8 cellular contexts compared by ENCODE assay signal in the genomic region with DNA sequence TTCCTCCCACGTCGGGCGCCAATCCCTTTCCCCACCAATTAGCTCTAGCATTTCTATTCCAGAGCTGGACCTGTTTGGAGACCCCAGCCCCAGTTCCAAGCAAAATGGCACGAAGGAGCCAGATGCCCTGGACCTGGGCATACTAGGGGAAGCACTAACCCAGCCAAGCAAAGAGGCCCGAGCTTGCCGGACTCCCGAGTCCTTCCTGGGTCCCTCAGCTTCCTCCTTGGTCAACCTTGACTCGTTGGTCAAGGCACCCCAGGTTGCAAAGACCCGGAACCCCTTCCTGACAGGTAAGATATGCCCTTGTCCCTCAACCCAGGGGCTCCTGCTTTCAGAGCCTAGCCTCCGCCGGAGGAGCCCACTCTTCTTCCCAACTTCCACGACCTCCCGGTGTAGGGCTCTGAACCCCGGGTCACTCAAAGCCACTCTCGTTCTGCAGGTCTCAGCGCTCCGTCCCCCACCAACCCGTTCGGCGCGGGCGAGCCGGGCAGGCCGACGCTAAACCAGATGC. TPM values are rescaled to one million over a fixed set of nuclear protein-coding genes. Genes with fewer than 3 reads are reported as not detected.
DNase-seq lines count a peak whose midpoint lies in the region; ATAC-seq, FAIRE-seq and TF ChIP-seq lines count a peak whose summit lies in the region.

No MANE protein-coding gene starts in this region.

- H3K79me1 ChIP-seq in trophoblast cell (ENCODE audit: low read length): peaks cover 9% of the 10 kb centered on the region

- CTCF ChIA-PET in Caco-2 (lab: Charles Lee) (interaction anchor here (0.6 to 3.2 kb wide), 19 partner anchors 9 to 454 kb away, joined by 3 to 35 read pairs (median 9); partner anchors contain the start of genes CACNA1G, EPN3, LRRC59 and LUC7L3), PC-3 (lab: Charles Lee) (interaction anchor here (0.6 to 1.2 kb wide), 2 partner anchors 84 to 153 kb away, joined by 3 to 5 read pairs; no protein-coding TSS in a partner anchor), endothelial cell of umbilical vein (lab: Charles Lee) (interaction anchor here (0.5 to 2.6 kb wide), 10 partner anchors 9 to 1586 kb away, joined by 3 to 12 read pairs (median 6); no protein-coding TSS in a partner anchor)

- H3K27me3 Mint-ChIP-seq in Caco-2 (ENCODE audit: insufficient read depth, unreplicated experiment): no peaks in the 10 kb centered on the region

- H3K9me2 ChIP-seq in PC-3 (replicated peaks; ENCODE audit: low read length): no peaks in the 10 kb centered on the region

- peaks cover 58% of the 10 kb centered on the region for H3K36me3 Mint-ChIP-seq in Caco-2 (ENCODE audit: insufficient read depth, unreplicated experiment)

- H2BK5ac ChIP-seq in trophoblast cell (ENCODE audit: low read depth, low read length, poor library complexity): no peak overlapping the region

- dilution Hi-C loops in endothelial cell of umbilical vein (cut with MboI; ENCODE audit: extremely low pct_ligation_motif_present, low sequenced_read_pairs): no loop called here

- H3K27ac ChIP-seq in PC-3 (ENCODE audit: low read length) (peak overlapping the region; percentile 84), endothelial cell of umbilical vein (ENCODE audit: insufficient read depth, low read depth, low read length) (no peak overlapping the region), trophoblast cell (ENCODE audit: low read depth, low read length) (no peak overlapping the region)

- H3K9me3 Mint-ChIP-seq in Caco-2 (ENCODE audit: unreplicated experiment): no peaks in the 10 kb centered on the region

- TF ChIP-seq CTCF in Caco-2 (IDR thresholded peaks at IDR 0.05; ENCODE audit: insufficient read depth in 1 of 2, low read depth in 1 of 2, low read length in 1 of 2, severe bottlenecking in 1 of 2, unreplicated experiment in 1 of 2) (no peak), PC-3 (conservative IDR thresholded peaks at IDR 0.05; ENCODE audit: low read depth, low read length) (no peak), endothelial cell of umbilical vein (IDR thresholded peaks at IDR 0.05; ENCODE audit: extremely low read depth in 1 of 2, insufficient read depth in 1 of 2, low read depth in 1 of 2, low read length in 2 of 2) (no peak)

- peak overlapping the region; percentile 40 for H3K14ac ChIP-seq in trophoblast cell (ENCODE audit: low read length)

- H3K4me3 ChIP-seq in Caco-2 (ENCODE audit: low read depth, low read length): peak overlapping the region; percentile 45
- peak overlapping the region; percentile 71 for H3K4me3 ChIP-seq in PC-3 (ENCODE audit: low read length)
- H3K4me3 ChIP-seq in endothelial cell of umbilical vein (replicated peaks in 1 of 3; ENCODE audit: insufficient read depth in 1 of 3, low read depth in 1 of 3, low read length in 3 of 3): peak overlapping the region in 2 of 3 experiments; percentile 16 to 46
- H3K4me3 ChIP-seq in trophoblast cell (ENCODE audit: low read depth, low read length): peak overlapping the region; percentile 72

- peak overlapping the region; percentile 89 for H3K4me2 ChIP-seq in PC-3 (ENCODE audit: low read length)
- H3K4me2 ChIP-seq in endothelial cell of umbilical vein (ENCODE audit: insufficient read depth, low read length): peak overlapping the region; percentile 78
- peak overlapping the region; percentile 90 for H3K4me2 ChIP-seq in trophoblast cell (ENCODE audit: low read length)

- H3K4me1 ChIP-seq in Caco-2: peaks cover 62% of the 10 kb centered on the region
- H3K4me1 ChIP-seq in PC-3 (ENCODE audit: insufficient read depth, low read length): peaks cover 25% of the 10 kb centered on the region
- peaks cover 10% of the 10 kb centered on the region for H3K4me1 ChIP-seq in endothelial cell of umbilical vein (ENCODE audit: control insufficient read depth, extremely low read depth, insufficient read depth, low read length)
- peaks cover 21% of the 10 kb centered on the region in 2 experiments for H3K4me1 ChIP-seq in trophoblast cell (ENCODE audit: control insufficient read depth in 1 of 2, insufficient read depth in 2 of 2, low read length in 2 of 2)

- H3K9me1 ChIP-seq in endothelial cell of umbilical vein (replicated peaks; ENCODE audit: control insufficient read depth, extremely low read depth, insufficient read depth, low read length): no peaks in the 10 kb centered on the region

- intact Hi-C loops in Caco-2 (cut with micrococcal nuclease; ENCODE audit: unreplicated experiment): loop anchor here (10.0 kb wide), 1 partner anchor 243 kb away; no protein-coding TSS in a partner anchor
- intact Hi-C loops in PC-3 (cut with micrococcal nuclease): no loop called here
- intact Hi-C loops in endothelial cell of umbilical vein (cut with micrococcal nuclease): loop anchor here (10.0 kb wide), 1 partner anchor 613 kb away; the partner anchor contains the start of gene NME1

- H3K9me3 ChIP-seq in Caco-2: no peaks in the 10 kb centered on the region
- H3K9me3 ChIP-seq in PC-3 (ENCODE audit: low read length): no peaks in the 10 kb centered on the region
- no peaks in the 10 kb centered on the region for H3K9me3 ChIP-seq in endothelial cell of umbilical vein (replicated peaks; ENCODE audit: control insufficient read depth, insufficient read depth, low read length)
- no peaks in the 10 kb centered on the region for H3K9me3 ChIP-seq in trophoblast cell (ENCODE audit: insufficient read depth, low read depth, low read length)

- peak overlapping the region; percentile 87 for H4K8ac ChIP-seq in trophoblast cell (ENCODE audit: low read depth, low read length)

- H3K36me3 ChIP-seq in Caco-2 (ENCODE audit: control insufficient read depth, insufficient read depth, low read length) (no peaks in the 10 kb centered on the region), PC-3 (ENCODE audit: low read depth, low read length) (peaks cover 8% of the 10 kb centered on the region; the same call in 1 of the 2 replicates), endothelial cell of umbilical vein (ENCODE audit: control insufficient read depth in 2 of 2, extremely low read depth in 1 of 2, insufficient read depth in 2 of 2, low read length in 2 of 2) (no peaks in the 10 kb centered on the region), trophoblast cell (ENCODE audit: control insufficient read depth in 1 of 2, insufficient read depth in 2 of 2, low read length in 2 of 2) (peaks cover 37 to 38% of the 10 kb centered on the region in 2 experiments)

- H2BK120ac ChIP-seq in trophoblast cell (ENCODE audit: insufficient read depth, low read length, poor library complexity): peak overlapping the region; percentile 40

- H3K4ac ChIP-seq in trophoblast cell (ENCODE audit: low read depth, low read length): no peak overlapping the region

- no peaks in the 10 kb centered on the region for H3K27me3 ChIP-seq in Caco-2 (replicated peaks; ENCODE audit: control insufficient read depth, insufficient read depth, low read length)
- H3K27me3 ChIP-seq in PC-3 (ENCODE audit: low read length): no peaks in the 10 kb centered on the region
- no peaks in the 10 kb centered on the region for H3K27me3 ChIP-seq in endothelial cell of umbilical vein (ENCODE audit: control insufficient read depth in 2 of 2, insufficient read depth in 2 of 2, low read length in 2 of 2)
- no peaks in the 10 kb centered on the region for H3K27me3 ChIP-seq in trophoblast cell (ENCODE audit: insufficient read depth, low read length)

- peak overlapping the region; percentile 64 for H3K18ac ChIP-seq in trophoblast cell (ENCODE audit: low read length)

- no peaks in the 10 kb centered on the region for H4K20me1 ChIP-seq in PC-3 (ENCODE audit: low read length)
- no peaks in the 10 kb centered on the region for H4K20me1 ChIP-seq in endothelial cell of umbilical vein (replicated peaks; ENCODE audit: control insufficient read depth, extremely low read depth, insufficient read depth, low read length)

- peak overlapping the region; percentile 57 for H2AK5ac ChIP-seq in trophoblast cell (ENCODE audit: low read length)

- BruUV-seq in Caco-2 (replicated peaks; lab: Mats Ljungman, UMichigan): no TSS peak
- TSS peak; percentile 61 for BruUV-seq in PC-3 (replicated peaks; lab: Mats Ljungman, UMichigan)
- BruUV-seq in endothelial cell of umbilical vein (replicated peaks; lab: Mats Ljungman, UMichigan): no TSS peak

- no peak overlapping the region for H3K23ac ChIP-seq in trophoblast cell (ENCODE audit: low read length)

- ATAC-seq in PC-3: no peak
- ATAC-seq in HG02610 (IDR thresholded peaks at IDR 0.05; ENCODE audit: unreplicated experiment): no peak
- ATAC-seq in HG02981 (IDR thresholded peaks at IDR 0.05; ENCODE audit: unreplicated experiment): no peak

- H2BK12ac ChIP-seq in trophoblast cell (ENCODE audit: low read length): peak overlapping the region; percentile 13

- H4K12ac ChIP-seq in trophoblast cell (ENCODE audit: low read depth, low read length): peak overlapping the region; percentile 71

- peaks cover 2% of the 10 kb centered on the region; the same call in 1 of the 2 replicates for H3K79me2 ChIP-seq in PC-3 (ENCODE audit: low read length)
- no peaks in the 10 kb centered on the region for H3K79me2 ChIP-seq in endothelial cell of umbilical vein (ENCODE audit: control insufficient read depth, insufficient read depth, low read length)
- H3K79me2 ChIP-seq in trophoblast cell (ENCODE audit: control insufficient read depth, insufficient read depth, low read length, poor library complexity): peaks cover 2% of the 10 kb centered on the region

- TF ChIP-seq POLR2A in endothelial cell of umbilical vein (IDR thresholded peaks at IDR 0.05; ENCODE audit: low read depth, low read length): no peak

- H2AFZ ChIP-seq in PC-3 (ENCODE audit: low read length) (peak overlapping the region; percentile 82), endothelial cell of umbilical vein (ENCODE audit: low read depth, low read length) (peak overlapping the region; percentile 96), trophoblast cell (ENCODE audit: insufficient read depth, low read length, poor library complexity) (no peak overlapping the region)

- peaks cover 64% of the 10 kb centered on the region for H3K4me1 Mint-ChIP-seq in Caco-2 (ENCODE audit: low read depth, unreplicated experiment)

- POLR2A ChIA-PET in Caco-2 (lab: Charles Lee): interaction anchor here (0.5 to 2.5 kb wide), 20 partner anchors 9 to 325 kb away, joined by 3 to 20 read pairs (median 6); partner anchors contain the start of genes CACNA1G, EPN3, LRRC59 and LUC7L3
- POLR2A ChIA-PET in PC-3 (lab: Charles Lee; ENCODE audit: unreplicated experiment): interaction anchor here (0.6 to 0.7 kb wide), 2 partner anchors 155 to 185 kb away, joined by 3 read pairs; no protein-coding TSS in a partner anchor
- POLR2A ChIA-PET in endothelial cell of umbilical vein (lab: Charles Lee): no interaction called here

- no CpG with 5 or more reads among the region's 25 CpGs for WGBS in trophoblast cell (ENCODE audit: extremely low coverage, insufficient coverage, insufficient read length)

- DNase-seq in Caco-2 (no peak), PC-3 (no peak), endothelial cell of umbilical vein (ENCODE audit: low read depth, low spot score) (no peak), trophoblast cell (no peak), COR-L47 (lab: John Stamatoyannopoulos, UW) (no peak), NCI-H524 treated with DMSO at 0.1 percent for 48 hours (lab: John Stamatoyannopoulos, UW) (no peak)

- H3F3A ChIP-seq in PC-3 (ENCODE audit: low read length, unreplicated experiment): no peaks in the 10 kb centered on the region

- no peak for FAIRE-seq in endothelial cell of umbilical vein (lab: Jason Lieb, UNC)

- H3K4me3 Mint-ChIP-seq in Caco-2 (ENCODE audit: unreplicated experiment): peak overlapping the region; percentile 77

- H3K27ac Mint-ChIP-seq in Caco-2 (ENCODE audit: unreplicated experiment): peak overlapping the region; percentile 39

- H3K9ac ChIP-seq in PC-3 (ENCODE audit: low read length): peak overlapping the region; percentile 81
- peak overlapping the region; percentile 7 for H3K9ac ChIP-seq in endothelial cell of umbilical vein (replicated peaks; ENCODE audit: extremely low read depth, insufficient read depth, low read length)
- peak overlapping the region; percentile 54 for H3K9ac ChIP-seq in trophoblast cell (ENCODE audit: low read length)

- H4K91ac ChIP-seq in trophoblast cell (ENCODE audit: low read depth, low read length): peak overlapping the region; percentile 82

RNA-seq across cellular contexts. Expression of gene SPATA20, which starts 5.5 kb away (rescaled TPM):
- 149 and 176 TPM in 2 replicates for total RNA-seq in Caco-2 (2022)
- total RNA-seq in PC-3 (2014; rRNA removed): 104 and 115 TPM in 2 replicates
- total RNA-seq in endothelial cell of umbilical vein: 31.4 and 42.3 TPM in 2 replicates
- 51.5 and 52.7 TPM in 2 replicates for polyA plus RNA-seq in endothelial cell of umbilical vein
- polyA plus RNA-seq in endothelial cell of umbilical vein (2011; cell fraction: cytosol; rRNA removed): 19.0 and 26.3 TPM in 2 replicates
- polyA plus RNA-seq in endothelial cell of umbilical vein (2011; cell fraction: nucleus; rRNA removed): 199 and 245 TPM in 2 replicates
- polyA plus RNA-seq in endothelial cell of umbilical vein (2012): 35.5 and 58.2 TPM in 2 replicates
- 44.0 and 45.6 TPM in 2 replicates for polyA minus RNA-seq in endothelial cell of umbilical vein
- polyA minus RNA-seq in endothelial cell of umbilical vein (2011; cell fraction: cytosol; rRNA and poly(A)+ RNA removed): 3.7 TPM
- polyA minus RNA-seq in endothelial cell of umbilical vein (2011; cell fraction: nucleus; rRNA and poly(A)+ RNA removed): 52.6 and 72.8 TPM in 2 replicates
- 13.4 and 15.5 TPM in 2 replicates for polyA plus RNA-seq in trophoblast cell (2013)

RNA-seq across cellular contexts. Expression of gene EPN3, which starts 8.9 kb away (rescaled TPM):
- total RNA-seq in Caco-2 (2022) (49.4 and 53.2 TPM in 2 replicates), PC-3 (2014; rRNA removed) (20.5 and 30.1 TPM in 2 replicates), endothelial cell of umbilical vein (not detected in 2 replicates)
- not detected in 2 replicates for polyA plus RNA-seq in endothelial cell of umbilical vein
- 0.03 TPM in 1 of 2 replicates, not detected in the other for polyA plus RNA-seq in endothelial cell of umbilical vein (2011; cell fraction: cytosol; rRNA removed)
- polyA plus RNA-seq in endothelial cell of umbilical vein (2011; cell fraction: nucleus; rRNA removed): 0.07 TPM in 1 of 2 replicates, not detected in the other
- 0.13 TPM in 1 of 2 replicates, not detected in the other for polyA plus RNA-seq in endothelial cell of umbilical vein (2012)
- polyA minus RNA-seq in endothelial cell of umbilical vein: not detected in 2 replicates
- not detected for polyA minus RNA-seq in endothelial cell of umbilical vein (2011; cell fraction: cytosol; rRNA and poly(A)+ RNA removed)
- not detected in 2 replicates for polyA minus RNA-seq in endothelial cell of umbilical vein (2011; cell fraction: nucleus; rRNA and poly(A)+ RNA removed)
- 14.5 and 16.1 TPM in 2 replicates for polyA plus RNA-seq in trophoblast cell (2013)

RNA-seq across cellular contexts. Expression of gene CACNA1G, which starts 19.1 kb away (rescaled TPM):
- total RNA-seq in Caco-2 (2022) (1.4 and 1.6 TPM in 2 replicates), PC-3 (2014; rRNA removed) (0.04 and 0.12 TPM in 2 replicates), endothelial cell of umbilical vein (not detected in 2 replicates)
- not detected in 2 replicates for polyA plus RNA-seq in endothelial cell of umbilical vein
- polyA plus RNA-seq in endothelial cell of umbilical vein (2011; cell fraction: cytosol; rRNA removed): 0.03 TPM in 1 of 2 replicates, not detected in the other
- polyA plus RNA-seq in endothelial cell of umbilical vein (2011; cell fraction: nucleus; rRNA removed): 0.03 TPM in 1 of 2 replicates, not detected in the other
- not detected in 2 replicates for polyA plus RNA-seq in endothelial cell of umbilical vein (2012)
- not detected in 2 replicates for polyA minus RNA-seq in endothelial cell of umbilical vein
- polyA minus RNA-seq in endothelial cell of umbilical vein (2011; cell fraction: cytosol; rRNA and poly(A)+ RNA removed): not detected
- polyA minus RNA-seq in endothelial cell of umbilical vein (2011; cell fraction: nucleus; rRNA and poly(A)+ RNA removed): not detected in 2 replicates
- 0.04 TPM in 2 replicates for polyA plus RNA-seq in trophoblast cell (2013)

RNA-seq across cellular contexts. Expression of gene MYCBPAP, which starts 33.2 kb away (rescaled TPM):
- total RNA-seq in Caco-2 (2022): 1.3 and 2.7 TPM in 2 replicates
- 0.29 and 1.9 TPM in 2 replicates for total RNA-seq in PC-3 (2014; rRNA removed)
- total RNA-seq in endothelial cell of umbilical vein: 0.25 and 0.66 TPM in 2 replicates
- 0.05 and 0.40 TPM in 2 replicates for polyA plus RNA-seq in endothelial cell of umbilical vein
- polyA plus RNA-seq in endothelial cell of umbilical vein (2011; cell fraction: cytosol; rRNA removed): 0.22 and 0.27 TPM in 2 replicates
- 1.6 TPM in 2 replicates for polyA plus RNA-seq in endothelial cell of umbilical vein (2011; cell fraction: nucleus; rRNA removed)
- 0.46 and 0.83 TPM in 2 replicates for polyA plus RNA-seq in endothelial cell of umbilical vein (2012)
- 0.25 TPM in 1 of 2 replicates, not detected in the other for polyA minus RNA-seq in endothelial cell of umbilical vein
- not detected for polyA minus RNA-seq in endothelial cell of umbilical vein (2011; cell fraction: cytosol; rRNA and poly(A)+ RNA removed)
- polyA minus RNA-seq in endothelial cell of umbilical vein (2011; cell fraction: nucleus; rRNA and poly(A)+ RNA removed): 0.38 and 1.4 TPM in 2 replicates
- polyA plus RNA-seq in trophoblast cell (2013): 0.08 and 0.18 TPM in 2 replicates

Comparison
In these comparisons a context has a peak if more than half of its experiments do, and no peak if none do; other contexts are left out.
1. H3K9ac ChIP-seq: peak in every context shown above with its lines; median percentile 81 in PC-3; 54 in trophoblast cell; 7 in endothelial cell of umbilical vein.
2. RNA of gene EPN3, which starts 8.9 kb away (total RNA-seq): 49.4 to 53.2 TPM in Caco-2 and 20.5 to 30.1 TPM in PC-3; not detected in endothelial cell of umbilical vein; every median in the first group is over 10 times any median in the second.
3. Peak in every context shown above with its lines, with median percentiles within 50 percentile points of each other: H3K4me3 ChIP-seq and H3K4me2 ChIP-seq.